21 cellular contexts compared by ENCODE assay signal in the genomic region with DNA sequence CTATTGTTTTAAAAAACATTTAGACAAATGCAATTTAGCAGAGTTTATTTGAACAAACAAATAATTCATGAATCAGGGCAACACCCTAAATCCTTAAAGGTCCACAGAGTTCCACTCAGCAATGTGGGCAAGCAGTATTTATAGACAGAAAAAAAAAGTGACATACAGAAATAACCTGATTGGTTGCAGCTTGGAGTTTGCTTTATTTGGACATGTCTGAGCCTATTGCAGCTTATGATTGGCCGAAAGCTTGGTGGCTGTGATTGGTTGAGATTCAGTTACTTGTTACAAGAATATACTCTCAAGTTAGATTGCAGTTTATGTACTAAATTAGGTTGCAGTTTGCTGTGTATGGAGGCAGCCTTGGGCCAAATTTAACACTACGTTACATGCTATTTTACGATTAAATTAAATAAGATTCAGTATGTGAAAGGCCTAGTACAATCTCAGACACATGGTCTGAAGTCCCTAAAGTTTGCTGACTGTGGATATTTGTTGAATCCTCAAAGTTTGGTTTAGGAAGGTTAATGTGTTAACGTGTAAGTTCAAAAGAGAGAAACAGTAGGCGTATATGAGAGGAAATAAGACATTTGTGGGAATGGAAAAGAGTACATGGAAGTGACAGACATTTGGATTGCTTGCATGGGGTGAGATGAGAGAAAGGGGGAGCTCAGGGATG.
"Had no signal": no experiment of that assay in that cellular context is flagged by ENCODE, and none has a peak within 500 bp of the region (broad histone marks: within the 10 kb centered on the region; RNA-seq: fewer than 3 reads in every experiment).

No MANE protein-coding gene starts in this region.

- H3K27ac Mint-ChIP-seq: activated CD4-positive, alpha-beta memory T cell treated with anti-CD3 and anti-CD28 coated beads, Interleukin-2, amount 10 ng/mL, durations not matched to agents 7 days and 5 days; activated naive CD8-positive, alpha-beta T cell treated with anti-CD3 and anti-CD28 coated beads, Interleukin-2, amount 50 U/mL, for 24 hours; activated T-helper 1 cell treated with anti-CD3 and anti-CD28 coated beads, Interleukin-12 subunit alpha, Interleukin-12 subunit beta, Interleukin-2, Interleukin-4 antibody, amounts not matched to agents 30 ng/mL and 10 ng/mL and 1 ng/mL, durations not matched to agents 14 hours and 24 hours and 36 hours; natural killer cell had no signal

- ATAC-seq: activated naive CD8-positive, alpha-beta T cell treated with anti-CD3 and anti-CD28 coated beads, Interleukin-2, amount 50 U/mL, for 24 hours; heart left ventricle; left lobe of liver; mucosa of descending colon; natural killer cell; sciatic nerve; stimulated activated naive CD8-positive, alpha-beta T cell treated with anti-CD3 and anti-CD28 coated beads, Interleukin-15, Interleukin-2, amounts not matched to agents 100 U/mL and 50 U/mL, for 24 hours; upper lobe of right lung had no signal

- H3K36me3 Mint-ChIP-seq: natural killer cell had no signal

- H3K4me3 Mint-ChIP-seq: activated CD4-positive, alpha-beta memory T cell treated with anti-CD3 and anti-CD28 coated beads, Interleukin-2, amount 10 ng/mL, durations not matched to agents 7 days and 5 days; activated naive CD8-positive, alpha-beta T cell treated with anti-CD3 and anti-CD28 coated beads, Interleukin-2, amount 50 U/mL, for 24 hours; activated T-helper 1 cell treated with anti-CD3 and anti-CD28 coated beads, Interleukin-12 subunit alpha, Interleukin-12 subunit beta, Interleukin-2, Interleukin-4 antibody, amounts not matched to agents 30 ng/mL and 10 ng/mL and 1 ng/mL, durations not matched to agents 14 hours and 24 hours and 36 hours; natural killer cell had no signal

- H3K36me3 ChIP-seq: cardiac muscle cell, esophagus squamous epithelium, heart left ventricle, prostate gland, upper lobe of right lung had no signal

- H3K27me3 ChIP-seq: cardiac muscle cell, esophagus squamous epithelium, heart left ventricle, upper lobe of right lung had no signal

- H3K4me1 ChIP-seq: esophagus squamous epithelium, prostate gland, upper lobe of right lung had no signal

- H3K9me3 Mint-ChIP-seq: activated CD4-positive, alpha-beta memory T cell treated with anti-CD3 and anti-CD28 coated beads, Interleukin-2, amount 10 ng/mL, durations not matched to agents 7 days and 5 days; activated naive CD8-positive, alpha-beta T cell treated with anti-CD3 and anti-CD28 coated beads, Interleukin-2, amount 50 U/mL, for 24 hours; activated T-helper 1 cell treated with anti-CD3 and anti-CD28 coated beads, Interleukin-12 subunit alpha, Interleukin-12 subunit beta, Interleukin-2, Interleukin-4 antibody, amounts not matched to agents 30 ng/mL and 10 ng/mL and 1 ng/mL, durations not matched to agents 14 hours and 24 hours and 36 hours; natural killer cell had no signal

- DNase-seq: activated CD4-positive, alpha-beta memory T cell treated with anti-CD3 and anti-CD28 coated beads, Interleukin-2, amount 10 ng/mL, durations not matched to agents 7 days and 5 days; activated CD4-positive, alpha-beta T cell treated with anti-CD3 and anti-CD28 coated beads for 1 hour; activated CD8-positive, alpha-beta memory T cell treated with anti-CD3 and anti-CD28 coated beads, Interleukin-2, amount 50 U/mL, for 4 hours; activated naive CD4-positive, alpha-beta T cell treated with Interleukin-2 at 50 U/mL for 16 hours; activated naive CD8-positive, alpha-beta T cell treated with anti-CD3 and anti-CD28 coated beads, Interleukin-2, amount 50 U/mL, for 24 hours; esophagus squamous epithelium; foreskin melanocyte; heart left ventricle; mammary epithelial cell; mucosa of descending colon; natural killer cell; stimulated activated CD4-positive, alpha-beta T cell treated with anti-CD3 and anti-CD28 coated beads, Interleukin-12 subunit alpha, Interleukin-12 subunit beta, amount 100 ng/mL, for 4 hours; stimulated activated CD4-positive, alpha-beta T cell treated with anti-CD3 and anti-CD28 coated beads, Interleukin-4, amount 100 ng/mL, for 1 hour; stimulated activated CD8-positive, alpha-beta memory T cell treated with anti-CD3 and anti-CD28 coated beads, Interleukin-4, amount 100 ng/mL, for 48 hours; stimulated activated naive CD8-positive, alpha-beta T cell treated with anti-CD3 and anti-CD28 coated beads, Interleukin-15, Interleukin-2, amounts not matched to agents 100 U/mL and 50 U/mL, for 24 hours; upper lobe of right lung had no signal

- H3K4me3 ChIP-seq: cardiac muscle cell, esophagus squamous epithelium, heart left ventricle, mucosa of descending colon, prostate gland, upper lobe of right lung had no signal

- H3K27ac ChIP-seq: cardiac muscle cell, esophagus squamous epithelium, heart left ventricle, prostate gland, upper lobe of right lung had no signal

- H3K9me3 ChIP-seq: esophagus squamous epithelium, heart left ventricle, mucosa of descending colon, prostate gland, upper lobe of right lung had no signal

- H3K4me1 Mint-ChIP-seq: natural killer cell had no signal
